In genomic region chr14:101683365-101683764, GRCh38 we compare ENCODE assay signal across 20 cellular contexts.
A peak's percentile ranks its signal among the peaks of the same experiment; 100 is the strongest.
DNase-seq lines count a peak whose midpoint lies in the region; ATAC-seq, FAIRE-seq and TF ChIP-seq lines count a peak whose summit lies in the region.
"Had no signal": no experiment of that assay in that cellular context is flagged by ENCODE, and none has a peak within 500 bp of the region (broad histone marks: within the 10 kb centered on the region; RNA-seq: fewer than 3 reads in every experiment).

No MANE protein-coding gene starts in this region.

- H3K4me1 ChIP-seq in H9 (ENCODE audit: insufficient read depth, low read length) (no peaks in the 10 kb centered on the region; the same call in 1 of the 2 replicates), IMR-90 (ENCODE audit: control insufficient read depth, insufficient read depth, low read length) (no peaks in the 10 kb centered on the region), H1 (replicated peaks in 1 of 4; ENCODE audit: control insufficient read depth in 3 of 4, insufficient read depth in 4 of 4, low read length in 3 of 4) (peaks cover 0 to 4% (median 0%) of the 10 kb centered on the region in 4 experiments; a peak in 3 of 7 replicates)
- H3K4me1 ChIP-seq: Caco-2 had no signal

- H3K27me3 Mint-ChIP-seq in H9 (ENCODE audit: low read depth): peaks cover 83% of the 10 kb centered on the region
- peaks cover 4% of the 10 kb centered on the region for H3K27me3 Mint-ChIP-seq in activated T-cell treated with anti-CD3 and anti-CD28 coated beads, Interleukin-2, amount 50 U/mL, for 4 hours (ENCODE audit: low read depth)

- H3K23me2 ChIP-seq in H9 (ENCODE audit: insufficient read length, low read depth, low read length, poor library complexity, severe bottlenecking) (no peaks in the 10 kb centered on the region), H1 (ENCODE audit: low read depth, low read length) (peaks cover 4% of the 10 kb centered on the region)

- H4K91ac ChIP-seq in H9 (ENCODE audit: insufficient read length, low read depth, low read length) (no peak overlapping the region), IMR-90 (ENCODE audit: insufficient read depth, low read depth, low read length) (no peak overlapping the region), H1 (replicated peaks; ENCODE audit: insufficient read length, low read length) (no peak overlapping the region)

- H4K5ac ChIP-seq in H9 (ENCODE audit: insufficient read length, low read depth, low read length) (peak overlapping the region; percentile 87), IMR-90 (ENCODE audit: low read depth, low read length) (no peak overlapping the region), H1 (ENCODE audit: insufficient read length, low read depth, low read length) (no peak overlapping the region)

- no peak overlapping the region for H4K8ac ChIP-seq in H9 (replicated peaks; ENCODE audit: insufficient read length, low read depth, low read length)
- no peak overlapping the region for H4K8ac ChIP-seq in IMR-90 (ENCODE audit: low read depth in 2 of 2, low read length in 2 of 2)
- no peak overlapping the region for H4K8ac ChIP-seq in H1 (ENCODE audit: extremely low read depth, insufficient read depth, low read length)

- no peak overlapping the region for H3K4me2 ChIP-seq in H9 (ENCODE audit: insufficient read depth, insufficient read length, low read length)
- no peak overlapping the region for H3K4me2 ChIP-seq in IMR-90 (ENCODE audit: low read depth, low read length)
- H3K4me2 ChIP-seq in H1 (ENCODE audit: insufficient read depth in 1 of 2, low read depth in 2 of 2, low read length in 2 of 2): no peak overlapping the region

- H2BK5ac ChIP-seq in H9 (ENCODE audit: insufficient read length, low read length) (no peak overlapping the region), IMR-90 (ENCODE audit: low read depth, low read length, poor library complexity, severe bottlenecking) (peak overlapping the region; percentile 46), H1 (ENCODE audit: low read depth, low read length) (peak overlapping the region; percentile 69; the same call in 1 of the 2 replicates)

- H4K20me1 ChIP-seq in H9 (ENCODE audit: control insufficient read depth, insufficient read depth, insufficient read length): peaks cover 3% of the 10 kb centered on the region
- H4K20me1 ChIP-seq in IMR-90 (ENCODE audit: insufficient read depth, low read length): no peaks in the 10 kb centered on the region
- peaks cover 0 to 4% of the 10 kb centered on the region in 2 experiments for H4K20me1 ChIP-seq in H1 (replicated peaks in 1 of 2; ENCODE audit: control insufficient read depth in 1 of 2, insufficient read depth in 2 of 2, low read length in 2 of 2)

- H2AK9ac ChIP-seq in IMR-90 (replicated peaks; ENCODE audit: low read depth, low read length, poor library complexity): no peak overlapping the region

- TF ChIP-seq EP300 in H1 (IDR thresholded peaks at IDR 0.05; ENCODE audit: borderline replicate concordance in 1 of 2, low read depth in 2 of 2, low read length in 2 of 2): no peak

- H3K56ac ChIP-seq in H9 (ENCODE audit: insufficient read length, low read depth, low read length) (no peak overlapping the region), IMR-90 (ENCODE audit: extremely low read depth, insufficient read depth, low read length) (no peak overlapping the region), H1 (replicated peaks; ENCODE audit: insufficient read length, low read depth, low read length) (peak overlapping the region; percentile 69)

- H3T11ph ChIP-seq in H9 (ENCODE audit: low read length): no peak overlapping the region

- dilution Hi-C loops in IMR-90 (cut with HindIII; ENCODE audit: low sequenced_read_pairs, unreplicated experiment): no loop called here

- in situ Hi-C loops in IMR-90 (cut with MboI; ENCODE audit: low sequenced_read_pairs): no loop called here

- H3K23ac ChIP-seq in H9 (ENCODE audit: insufficient read length, low read depth, low read length): no peak overlapping the region
- H3K23ac ChIP-seq in IMR-90 (ENCODE audit: low read depth, low read length): no peak overlapping the region
- peak overlapping the region; percentile 96 for H3K23ac ChIP-seq in H1 (ENCODE audit: insufficient read length)

- H3K79me1 ChIP-seq in H9 (ENCODE audit: insufficient read depth, low read depth, low read length, poor library complexity, severe bottlenecking) (no peaks in the 10 kb centered on the region), IMR-90 (ENCODE audit: low read depth in 1 of 2, low read length in 2 of 2) (no peaks in the 10 kb centered on the region), H1 (ENCODE audit: low read depth, low read length) (no peaks in the 10 kb centered on the region)

- no peak overlapping the region for H2AK5ac ChIP-seq in H9 (ENCODE audit: insufficient read length, low read length)
- H2AK5ac ChIP-seq in IMR-90 (ENCODE audit: low read depth, low read length): no peak overlapping the region
- 0 out of 2 replicates have a peak overlapping the region, but pooled peaks have one; percentile 90 for H2AK5ac ChIP-seq in H1 (ENCODE audit: low read depth, low read length)

- intact Hi-C loops in IMR-90 (cut with micrococcal nuclease): no loop called here

- H3K18ac ChIP-seq in H9 (ENCODE audit: insufficient read length, low read depth, low read length) (no peak overlapping the region), IMR-90 (ENCODE audit: low read depth, low read length) (no peak overlapping the region), H1 (ENCODE audit: extremely low read depth, low read length) (no peak overlapping the region)

- POLR2A ChIA-PET in IMR-90 (lab: Charles Lee; ENCODE audit: unreplicated experiment): no interaction called here
- POLR2A ChIA-PET in H1 (lab: Charles Lee; ENCODE audit: partially characterized antibody): no interaction called here

- ATAC-seq in IMR-90 (ENCODE audit: low read depth): no peak
- no peak for ATAC-seq in activated T-cell treated with anti-CD3 and anti-CD28 coated beads, Interleukin-2, amount 50 U/mL, for 4 hours
- ATAC-seq: HCT116 had no signal

- H3K4ac ChIP-seq in H9 (ENCODE audit: low read depth, low read length): no peak overlapping the region
- no peak overlapping the region for H3K4ac ChIP-seq in IMR-90 (ENCODE audit: low read depth, low read length)
- H3K4ac ChIP-seq in H1 (replicated peaks; ENCODE audit: insufficient read length, low read depth, low read length): no peak overlapping the region

- TF ChIP-seq CTCF in H9 (conservative IDR thresholded peaks at IDR 0.05) (no peak), IMR-90 (conservative IDR thresholded peaks at IDR 0.05; ENCODE audit: low read depth, low read length) (no peak), H1 (IDR thresholded peaks at IDR 0.05; ENCODE audit: control extremely low read depth in 1 of 3, insufficient read depth in 1 of 3, low read depth in 1 of 3, low read length in 3 of 3) (no peak)

- no peak for TF ChIP-seq RAD21 in IMR-90 (IDR thresholded peaks at IDR 0.05; ENCODE audit: low read length)
- no peak for TF ChIP-seq RAD21 in H1 (IDR thresholded peaks at IDR 0.05 in 1 of 2, conservative IDR thresholded peaks at IDR 0.05 in 1 of 2; ENCODE audit: low read depth in 2 of 2, low read length in 2 of 2)

- H3K4me3 ChIP-seq in IMR-90 (ENCODE audit: insufficient read depth, low read depth, low read length): no peak overlapping the region
- no peak overlapping the region for H3K4me3 ChIP-seq in H1 (ENCODE audit: extremely low read depth in 1 of 4, insufficient read depth in 2 of 4, low read depth in 3 of 4, low read length in 4 of 4)

- peaks cover 11 to 13% of the 10 kb centered on the region in 2 experiments for H3K4me1 Mint-ChIP-seq in H9
- no peaks in the 10 kb centered on the region for H3K4me1 Mint-ChIP-seq in activated T-cell treated with anti-CD3 and anti-CD28 coated beads, Interleukin-2, amount 50 U/mL, for 4 hours (ENCODE audit: low read depth)

- DNase-seq in H9 (no peak), IMR-90 (no peak), H1 (ENCODE audit: low read depth in 1 of 2, low spot score in 2 of 2) (no peak), T-helper 1 cell (no peak), NCI-H524 (lab: John Stamatoyannopoulos, UW) (no peak)
- no peak for DNase-seq in stimulated activated CD4-positive, alpha-beta T cell treated with anti-CD3 and anti-CD28 coated beads, Interleukin-4, amount 100 ng/mL, for 4 hours
- no peak for DNase-seq in activated T-cell treated with anti-CD3 and anti-CD28 coated beads, Interleukin-2, amount 50 U/mL, for 4 hours
- DNase-seq: ACHN; Caco-2; CD4-positive, alpha-beta T cell; DMS153; DMS79; GDM1; Karpas-422; KBM-7 had no signal

- H3K9ac ChIP-seq in H9 (ENCODE audit: extremely low read depth, insufficient read length, low read length): no peak overlapping the region
- no peak overlapping the region for H3K9ac ChIP-seq in IMR-90 (ENCODE audit: low read depth, low read length)
- H3K9ac ChIP-seq in H1 (replicated peaks in 1 of 4; ENCODE audit: extremely low read depth in 1 of 4, low read depth in 3 of 4, low read length in 3 of 4): no peak overlapping the region

- H3K9me3 ChIP-seq in H9 (ENCODE audit: control insufficient read depth, low read depth, low read length): no peaks in the 10 kb centered on the region
- no peaks in the 10 kb centered on the region for H3K9me3 ChIP-seq in IMR-90 (ENCODE audit: control insufficient read depth, insufficient read depth, low read length)
- H3K9me3 ChIP-seq in H1 (ENCODE audit: insufficient read depth in 2 of 2, low read depth in 1 of 2, low read length in 1 of 2): no peaks in the 10 kb centered on the region
- H3K9me3 ChIP-seq: Caco-2 had no signal

- H2BK12ac ChIP-seq in H9 (ENCODE audit: insufficient read length, low read depth, low read length) (no peak overlapping the region), H1 (ENCODE audit: low read depth, low read length) (no peak overlapping the region)

- H2AFZ ChIP-seq in H9 (ENCODE audit: low read length): no peak overlapping the region
- H2AFZ ChIP-seq in IMR-90 (replicated peaks; ENCODE audit: low read length, poor library complexity): no peak overlapping the region
- H2AFZ ChIP-seq in H1 (ENCODE audit: low read length): no peak overlapping the region

- H2BK120ac ChIP-seq in H9 (ENCODE audit: low read depth, low read length, poor library complexity, severe bottlenecking) (no peak overlapping the region), IMR-90 (ENCODE audit: low read depth, low read length) (no peak overlapping the region), H1 (replicated peaks; ENCODE audit: low read depth, low read length) (no peak overlapping the region)

- FAIRE-seq in H1 (lab: Jason Lieb, UNC): no peak
- FAIRE-seq: A204.1, D721Med, GM19239 had no signal

- H3K14ac ChIP-seq in H9 (ENCODE audit: insufficient read depth, low read length): no peak overlapping the region
- no peak overlapping the region for H3K14ac ChIP-seq in IMR-90 (replicated peaks; ENCODE audit: low read depth, low read length)
- no peak overlapping the region for H3K14ac ChIP-seq in H1 (ENCODE audit: insufficient read length)

- H3K27ac ChIP-seq in H9 (ENCODE audit: insufficient read length, low read depth, low read length): no peak overlapping the region
- no peak overlapping the region for H3K27ac ChIP-seq in IMR-90 (ENCODE audit: insufficient read depth, low read length)
- no peak overlapping the region for H3K27ac ChIP-seq in H1 (ENCODE audit: low read depth, low read length)
- H3K27ac ChIP-seq: C4-2B had no signal

- no TSS peak for BruUV-seq in IMR-90 (replicated peaks; lab: Mats Ljungman, UMichigan)

- TF ChIP-seq POLR2A in IMR-90 (IDR thresholded peaks at IDR 0.05; ENCODE audit: low read depth, low read length) (no peak), H1 (IDR thresholded peaks at IDR 0.05; ENCODE audit: control extremely low read depth in 1 of 2, low read depth in 2 of 2, low read length in 2 of 2) (no peak)

- peaks cover 0 to 1% (median 0%) of the 10 kb centered on the region in 3 experiments; a peak in 3 of 7 replicates for H3K36me3 Mint-ChIP-seq in H9 (ENCODE audit: insufficient read depth in 1 of 3, low read depth in 3 of 3)
- no peaks in the 10 kb centered on the region for H3K36me3 Mint-ChIP-seq in activated T-cell treated with anti-CD3 and anti-CD28 coated beads, Interleukin-2, amount 50 U/mL, for 4 hours (ENCODE audit: insufficient read depth)

- H2BK20ac ChIP-seq in H9 (ENCODE audit: low read depth, low read length, poor library complexity, severe bottlenecking) (no peak overlapping the region), IMR-90 (ENCODE audit: low read depth, low read length) (no peak overlapping the region), H1 (ENCODE audit: low read length) (no peak overlapping the region)

- H3K9me3 Mint-ChIP-seq in H9: peaks cover 3 to 5% of the 10 kb centered on the region in 2 experiments
- no peaks in the 10 kb centered on the region for H3K9me3 Mint-ChIP-seq in activated T-cell treated with anti-CD3 and anti-CD28 coated beads, Interleukin-2, amount 50 U/mL, for 4 hours
- H3K9me3 Mint-ChIP-seq: CD4-positive, alpha-beta T cell had no signal

- no peaks in the 10 kb centered on the region; the same call in 1 of the 2 replicates for H3K9me1 ChIP-seq in IMR-90 (ENCODE audit: insufficient read depth, low read length)

- WGBS in H9 (ENCODE audit: extremely low coverage, insufficient read length, low lambda C conversion rate): no CpG with 5 or more reads among the region's 6 CpGs
- 70% methylated on average over 6 of the region's 6 CpGs; no CpG with 5 or more reads in 1 of the 2 experiments for WGBS in IMR-90 (ENCODE audit: extremely low coverage in 2 of 2, insufficient read length in 1 of 2), 2 experiments
- 73% methylated on average over 6 of the region's 6 CpGs; no CpG with 5 or more reads in 1 of the 2 experiments for WGBS in H1 (ENCODE audit: extremely low coverage in 1 of 2, insufficient coverage in 1 of 2, insufficient read length in 1 of 2, insufficient replicate concordance in 2 of 2, low coverage in 1 of 2, low lambda C conversion rate in 2 of 2, missing lambda C conversion rate in 1 of 2), 2 experiments

- H3K27ac Mint-ChIP-seq in H9: no peak overlapping the region
- H3K27ac Mint-ChIP-seq: CD4-positive, alpha-beta T cell had no signal

- CTCF ChIA-PET in IMR-90 (lab: Yijun Ruan, JAX) (interaction anchor here (0.5 to 0.6 kb wide), 2 partner anchors 16 to 582 kb away, joined by 3 to 9 read pairs; no protein-coding TSS in a partner anchor), H1 (lab: Charles Lee; ENCODE audit: partially characterized antibody) (no interaction called here)

- no peak overlapping the region for H3K4me3 Mint-ChIP-seq in H9
- H3K4me3 Mint-ChIP-seq in activated T-cell treated with anti-CD3 and anti-CD28 coated beads, Interleukin-2, amount 50 U/mL, for 4 hours: no peak overlapping the region
- H3K4me3 Mint-ChIP-seq: CD4-positive, alpha-beta T cell had no signal

- H3K79me2 ChIP-seq in H9 (ENCODE audit: insufficient read depth, low read length): no peaks in the 10 kb centered on the region
- peaks cover 0 to 4% of the 10 kb centered on the region in 2 experiments; a peak in 2 of 4 replicates for H3K79me2 ChIP-seq in H1 (ENCODE audit: control insufficient read depth in 1 of 2, insufficient read depth in 2 of 2, low read length in 2 of 2)

- no peak overlapping the region for H2BK15ac ChIP-seq in H9 (ENCODE audit: low read depth, low read length)
- H2BK15ac ChIP-seq in IMR-90 (ENCODE audit: low read depth, low read length): no peak overlapping the region
- peak overlapping the region; percentile 23; the same call in 1 of the 2 replicates for H2BK15ac ChIP-seq in H1 (ENCODE audit: low read length)

- H3K36me3 ChIP-seq in IMR-90 (ENCODE audit: control insufficient read depth, insufficient read depth, low read length): no peaks in the 10 kb centered on the region
- no peaks in the 10 kb centered on the region for H3K36me3 ChIP-seq in H1 (ENCODE audit: control insufficient read depth in 2 of 4, insufficient read depth in 4 of 4, low read length in 3 of 4)

- peaks cover 17% of the 10 kb centered on the region; the same call in 1 of the 2 replicates for H3K27me3 ChIP-seq in H9 (ENCODE audit: insufficient read depth, low read length)
- H3K27me3 ChIP-seq in IMR-90 (ENCODE audit: control insufficient read depth, insufficient read depth, low read length): peaks cover 8% of the 10 kb centered on the region
- peaks cover 14 to 52% (median 40%) of the 10 kb centered on the region in 4 experiments; a peak in 6 of 7 replicates for H3K27me3 ChIP-seq in H1 (replicated peaks in 1 of 4; ENCODE audit: control insufficient read depth in 3 of 4, extremely low read depth in 1 of 4, insufficient read depth in 3 of 4, low read length in 3 of 4)
